In genomic region chr1:92575123-92575522, GRCh38 we compare ENCODE assay signal across 15 cellular contexts.
"Had no signal": no experiment of that assay in that cellular context is flagged by ENCODE, and none has a peak within 500 bp of the region (broad histone marks: within the 10 kb centered on the region; RNA-seq: fewer than 3 reads in every experiment).

No MANE protein-coding gene starts in this region.

- H3K4me3 ChIP-seq: esophagus squamous epithelium, heart right ventricle, stomach, testis had no signal

- H3K4me3 Mint-ChIP-seq: brain; effector memory CD8-positive, alpha-beta T cell; neural crest cell; type B pancreatic cell had no signal

- ATAC-seq: effector memory CD8-positive, alpha-beta T cell; heart right ventricle; left ventricle myocardium superior had no signal

- H3K4me1 ChIP-seq: testis had no signal

- H3K27me3 ChIP-seq: esophagus squamous epithelium, heart right ventricle, stomach, testis had no signal

- DNase-seq: activated naive CD4-positive, alpha-beta T cell treated with anti-CD3 and anti-CD28 coated beads, Interleukin-2, amount 50 U/mL, for 16 hours; anterior cingulate cortex; caudate nucleus; effector memory CD8-positive, alpha-beta T cell; esophagus squamous epithelium; heart right ventricle; kidney glomerular epithelial cell; left ventricle myocardium superior; stimulated activated CD4-positive, alpha-beta T cell treated with anti-CD3 and anti-CD28 coated beads, Interleukin-2, amount 100 ng/mL, for 24 hours; stomach; testis; WERI-Rb-1 had no signal

- H3K27ac ChIP-seq: esophagus squamous epithelium, heart right ventricle, stomach, testis, WERI-Rb-1 had no signal

- H3K36me3 ChIP-seq: esophagus squamous epithelium, WERI-Rb-1 had no signal

- H3K27me3 Mint-ChIP-seq: brain; effector memory CD8-positive, alpha-beta T cell; type B pancreatic cell had no signal

- H3K9me3 Mint-ChIP-seq: brain; effector memory CD8-positive, alpha-beta T cell; neural crest cell; type B pancreatic cell had no signal

- H3K9me3 ChIP-seq: esophagus squamous epithelium, heart right ventricle, stomach, testis had no signal

- H3K4me1 Mint-ChIP-seq: neural crest cell had no signal

- H3K27ac Mint-ChIP-seq: brain; effector memory CD8-positive, alpha-beta T cell; type B pancreatic cell had no signal

- H3K36me3 Mint-ChIP-seq: brain, type B pancreatic cell had no signal
